8 cellular contexts compared by ENCODE assay signal in the genomic region with DNA sequence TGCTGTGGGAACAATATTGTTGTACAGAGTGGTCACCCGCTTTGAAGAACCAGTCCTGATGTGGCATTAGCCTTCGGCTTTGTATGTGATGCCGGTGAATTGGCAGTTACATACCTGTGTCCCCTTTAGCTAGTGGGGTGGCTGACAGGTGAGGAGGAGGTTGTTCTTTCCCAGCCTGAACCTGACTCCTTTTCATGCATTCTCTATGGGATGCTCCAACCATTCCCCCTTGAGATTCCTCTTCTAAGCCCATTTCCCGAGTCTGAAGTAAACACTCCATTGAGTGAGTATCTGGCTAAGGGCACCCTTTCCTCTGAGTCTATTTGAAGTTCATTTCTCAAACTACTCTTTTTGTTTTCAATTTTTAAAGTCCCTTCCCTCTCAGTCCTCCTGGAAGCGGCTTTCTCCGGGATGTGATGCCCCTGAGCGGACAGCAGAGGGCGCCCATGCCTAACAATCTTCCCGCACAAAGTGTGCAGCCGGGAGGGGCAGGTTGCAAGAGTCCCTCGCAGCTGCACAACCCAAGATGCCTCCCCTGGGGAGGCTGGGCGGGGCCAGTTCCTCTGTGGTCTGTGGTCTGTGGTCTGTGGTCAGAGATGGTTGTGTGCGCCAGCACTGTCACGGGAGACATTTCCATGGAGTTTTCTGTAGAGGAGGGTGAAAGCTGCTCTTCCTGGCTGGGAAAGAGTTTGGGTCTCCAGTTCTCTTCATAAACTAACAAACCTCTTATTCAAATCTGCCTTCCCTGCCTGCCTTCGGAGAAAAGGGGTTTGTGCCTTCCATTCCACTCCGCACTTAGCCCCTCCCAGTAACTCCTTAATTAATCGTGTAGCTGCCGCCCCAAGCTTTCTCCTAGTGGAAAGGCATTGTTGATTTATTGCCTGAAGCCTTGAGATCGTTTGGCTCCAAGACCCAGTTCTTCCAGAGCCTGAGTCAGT. TPM values are rescaled to one million over a fixed set of nuclear protein-coding genes. Genes with fewer than 3 reads are reported as not detected.
A peak's percentile ranks its signal among the peaks of the same experiment; 100 is the strongest.
DNase-seq lines count a peak whose midpoint lies in the region; ATAC-seq and TF ChIP-seq lines count a peak whose summit lies in the region.

No MANE protein-coding gene starts in this region.

- no peak overlapping the region for H2AFZ ChIP-seq in Karpas-422 (ENCODE audit: low read length)

- peak; percentile 90 for DNase-seq in ELR (ENCODE audit: low read depth)
- DNase-seq in GOT3 (lab: John Stamatoyannopoulos, UW), result peak; percentile 92
- peak; percentile 91 for DNase-seq in Karpas-422
- DNase-seq in RPMI8226, result peak; percentile 96
- peak; percentile 91 for DNase-seq in fibroblast of villous mesenchyme (ENCODE audit: low read depth)
- peak in 52 of 56 donors; percentile 27 to 85 (median 60) for DNase-seq in nucleus accumbens (lab: John Stamatoyannopoulos, UW)
- peak in 48 of 49 donors; percentile 8 to 78 (median 64) for DNase-seq in substantia nigra (lab: John Stamatoyannopoulos, UW)

- peak overlapping the region; percentile 57 for H3K4me3 Mint-ChIP-seq in activated T-helper 17 cell treated with anti-CD3 and anti-CD28 coated beads, Interleukin-2, amount 50 U/mL, for 72 hours

- no peaks in the 10 kb centered on the region for H3K36me3 ChIP-seq in Karpas-422 (ENCODE audit: insufficient read depth, low read length)

- no peaks in the 10 kb centered on the region for H3K79me2 ChIP-seq in Karpas-422 (ENCODE audit: low read length)

- H3K9me3 ChIP-seq in Karpas-422 (ENCODE audit: low read length), result no peaks in the 10 kb centered on the region

- H3K9ac ChIP-seq in Karpas-422 (ENCODE audit: low read length), result no peak overlapping the region

- H3K27ac Mint-ChIP-seq in activated T-helper 17 cell treated with anti-CD3 and anti-CD28 coated beads, Interleukin-2, amount 50 U/mL, for 72 hours, result peak overlapping the region; percentile 76

- peaks cover 5% of the 10 kb centered on the region; the same call in 1 of the 2 replicates for H4K20me1 ChIP-seq in Karpas-422 (ENCODE audit: insufficient read depth, low read depth, low read length)

- ATAC-seq in activated T-helper 17 cell treated with anti-CD3 and anti-CD28 coated beads, Interleukin-2, amount 50 U/mL, for 72 hours (replicated peaks), result peak; percentile 98

- H3K4me1 ChIP-seq in Karpas-422 (ENCODE audit: low read length), result peaks cover 19% of the 10 kb centered on the region

- peaks cover 57% of the 10 kb centered on the region for H3K27me3 Mint-ChIP-seq in activated T-helper 17 cell treated with anti-CD3 and anti-CD28 coated beads, Interleukin-2, amount 50 U/mL, for 72 hours

- no peaks in the 10 kb centered on the region for H3K27me3 ChIP-seq in Karpas-422 (ENCODE audit: low read length)

- peaks cover 11% of the 10 kb centered on the region for H3K4me1 Mint-ChIP-seq in activated T-helper 17 cell treated with anti-CD3 and anti-CD28 coated beads, Interleukin-2, amount 50 U/mL, for 72 hours

- no peaks in the 10 kb centered on the region for H3K36me3 Mint-ChIP-seq in activated T-helper 17 cell treated with anti-CD3 and anti-CD28 coated beads, Interleukin-2, amount 50 U/mL, for 72 hours (ENCODE audit: low read depth)

- H3K9me2 ChIP-seq in Karpas-422 (replicated peaks; ENCODE audit: insufficient read depth, low read length), result no peaks in the 10 kb centered on the region

- no peaks in the 10 kb centered on the region for H3K9me3 Mint-ChIP-seq in activated T-helper 17 cell treated with anti-CD3 and anti-CD28 coated beads, Interleukin-2, amount 50 U/mL, for 72 hours

- no peak overlapping the region for H3K4me3 ChIP-seq in Karpas-422 (ENCODE audit: low read length)
- H3K4me3 ChIP-seq in fibroblast of villous mesenchyme (ENCODE audit: low read depth, low read length), result no peak overlapping the region

- TF ChIP-seq CTCF in fibroblast of villous mesenchyme (IDR thresholded peaks at IDR 0.05; ENCODE audit: insufficient read depth, low read depth, low read length), result peak; percentile 94

- peak overlapping the region; percentile 34 for H3K4me2 ChIP-seq in Karpas-422 (ENCODE audit: low read depth, low read length, poor library complexity, severe bottlenecking)

- H3K27ac ChIP-seq in Karpas-422 (ENCODE audit: low read length) (no peak overlapping the region), substantia nigra (ENCODE audit: low read depth, low read length, poor library complexity, severe bottlenecking) (no peak overlapping the region)

RNA-seq across cellular contexts. Expression of a gene that starts 36.4 kb away (rescaled TPM):
- total RNA-seq in Karpas-422 (2014; rRNA removed; shearing (Covaris generic); ENCODE audit: low replicate concordance), result not detected in 2 replicates
- total RNA-seq in activated T-helper 17 cell treated with anti-CD3 and anti-CD28 coated beads, Interleukin-2, amount 50 U/mL, for 72 hours, result not detected
- not detected in 2 replicates for total RNA-seq in fibroblast of villous mesenchyme

RNA-seq across cellular contexts. Expression of a gene that starts 52.0 kb away (rescaled TPM):
- total RNA-seq in Karpas-422 (2014; rRNA removed; shearing (Covaris generic); ENCODE audit: low replicate concordance), result not detected in 2 replicates
- total RNA-seq in activated T-helper 17 cell treated with anti-CD3 and anti-CD28 coated beads, Interleukin-2, amount 50 U/mL, for 72 hours, result not detected
- total RNA-seq in fibroblast of villous mesenchyme, result not detected in 2 replicates
